19 cellular contexts compared by ENCODE assay signal in the genomic region with DNA sequence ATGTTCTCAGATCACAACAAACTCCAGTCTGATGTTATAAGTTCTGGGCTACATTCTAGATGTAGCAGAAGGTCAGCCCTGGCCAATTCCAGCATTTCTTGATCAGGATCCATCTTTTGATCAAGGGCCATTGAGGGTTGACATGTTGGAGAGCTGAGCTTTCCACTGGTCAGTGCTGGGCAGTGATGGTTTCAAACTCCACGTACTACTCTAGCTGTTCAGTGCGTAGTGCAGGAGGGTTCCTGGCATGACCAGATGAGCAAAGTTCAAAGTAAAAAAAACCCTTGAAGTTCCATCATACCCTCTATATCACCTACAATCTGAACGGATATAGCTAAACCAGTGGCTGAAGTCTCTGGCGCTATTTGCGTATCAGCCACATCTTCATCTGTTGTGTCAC.
DNase-seq lines count a peak whose midpoint lies in the region; ATAC-seq, FAIRE-seq and TF ChIP-seq lines count a peak whose summit lies in the region.
"Had no signal": no experiment of that assay in that cellular context is flagged by ENCODE, and none has a peak within 500 bp of the region (broad histone marks: within the 10 kb centered on the region; RNA-seq: fewer than 3 reads in every experiment).

No MANE protein-coding gene starts in this region.

- H3K36me3 Mint-ChIP-seq in type B pancreatic cell, result no peaks in the 10 kb centered on the region
- H3K36me3 Mint-ChIP-seq: CD4-positive, alpha-beta memory T cell had no signal

- no peaks in the 10 kb centered on the region for H3K9me3 ChIP-seq in A549
- no peaks in the 10 kb centered on the region for H3K9me3 ChIP-seq in Panc1 (ENCODE audit: control insufficient read depth, insufficient read depth, low read depth, low read length)
- no peaks in the 10 kb centered on the region for H3K9me3 ChIP-seq in testis
- H3K9me3 ChIP-seq: BE2C, HAP-1 had no signal

- H3K27me3 Mint-ChIP-seq in type B pancreatic cell, result peaks cover 19% of the 10 kb centered on the region

- peaks cover 19% of the 10 kb centered on the region for H3K4me1 Mint-ChIP-seq in type B pancreatic cell (ENCODE audit: unreplicated experiment)
- H3K4me1 Mint-ChIP-seq: CD4-positive, alpha-beta memory T cell had no signal

- in situ Hi-C loops in Panc1 (cut with HindIII; ENCODE audit: low pct_unique_long_range_greater_than_20kb, low sequenced_read_pairs), result no loop called here

- H3K4me2 ChIP-seq in A549, result peak overlapping the region; percentile 61

- TF ChIP-seq RAD21 in A549 (conservative IDR thresholded peaks at IDR 0.05 in 1 of 2, IDR thresholded peaks at IDR 0.05 in 1 of 2), result no peak

- no peak for TF ChIP-seq POLR2A in A549 (IDR thresholded peaks at IDR 0.05; ENCODE audit: low read length)
- TF ChIP-seq POLR2A in testis (IDR thresholded peaks at IDR 0.05), result no peak

- no peak for TF ChIP-seq EP300 in A549 (IDR thresholded peaks at IDR 0.05)

- H3K4me3 ChIP-seq in A549 (no peak overlapping the region), Panc1 (ENCODE audit: low read depth in 2 of 2, low read length in 2 of 2) (no peak overlapping the region), testis (no peak overlapping the region)
- H3K4me3 ChIP-seq: HAP-1, K562 had no signal

- H3K27ac ChIP-seq in A549 (peak overlapping the region; percentile 35 to 58; a peak in 3 of 6 replicates), Panc1 (ENCODE audit: low read length) (no peak overlapping the region), testis (no peak overlapping the region)
- H3K27ac ChIP-seq: C4-2B, HL-60 had no signal

- H3K27me3 ChIP-seq in Panc1 (ENCODE audit: control insufficient read depth, insufficient read depth, low read length) (no peaks in the 10 kb centered on the region; the same call in 1 of the 2 replicates), testis (no peaks in the 10 kb centered on the region)

- peaks cover 17% of the 10 kb centered on the region for H3K4me1 ChIP-seq in A549
- peaks cover 5% of the 10 kb centered on the region for H3K4me1 ChIP-seq in Panc1 (ENCODE audit: control insufficient read depth, insufficient read depth, low read length)
- no peaks in the 10 kb centered on the region for H3K4me1 ChIP-seq in testis
- H3K4me1 ChIP-seq: BE2C, HAP-1 had no signal

- POLR2A ChIA-PET in A549 (lab: Yijun Ruan, JAX) (no interaction called here), Panc1 (lab: Charles Lee) (no interaction called here)

- DNase-seq in A549 (ENCODE audit: low read depth in 1 of 2, low spot score in 1 of 2) (no peak), Panc1 (ENCODE audit: low read depth, low spot score) (no peak), left lobe of liver (ENCODE audit: low spot score) (no peak), type B pancreatic cell (ENCODE audit: extremely low spot score, unreplicated experiment) (no peak), testis (no peak), D341Med (ENCODE audit: low spot score) (no peak)
- DNase-seq: BE2C; CD4-positive, alpha-beta memory T cell; DMS153; DMS79 treated with DMSO at 0.1 percent for 48 hours had no signal

- ATAC-seq in A549, result peak; percentile 37 to 64; a peak in 3 of 6 replicates
- ATAC-seq in Panc1, result 0 out of 2 replicates have a peak, but pooled peaks have one; percentile 22
- peak; percentile 21 for ATAC-seq in left lobe of liver
- ATAC-seq in HG02884 (IDR thresholded peaks at IDR 0.05; ENCODE audit: unreplicated experiment), result no peak
- ATAC-seq: K562 had no signal

- no TSS peak for BruUV-seq in Panc1 (replicated peaks; lab: Mats Ljungman, UMichigan)

- CTCF ChIA-PET in A549 (lab: Yijun Ruan, JAX), result no interaction called here
- CTCF ChIA-PET in Panc1 (lab: Charles Lee), result no interaction called here

- FAIRE-seq in A549 (lab: Jason Lieb, UNC), result no peak
- FAIRE-seq: A204.1, D721Med, G401.6, GM12891, K562 had no signal

- WGBS in A549 (ENCODE audit: missing lambda C conversion rate), result 58% methylated on average over 5 of the region's 5 CpGs
- 93 to 98% methylated on average over 5 of the region's 5 CpGs for WGBS in testis, 2 donors

- peak overlapping the region; percentile 16 for H3K27ac Mint-ChIP-seq in type B pancreatic cell
- H3K27ac Mint-ChIP-seq: CD4-positive, alpha-beta memory T cell had no signal

- H3K9me3 Mint-ChIP-seq in type B pancreatic cell, result no peaks in the 10 kb centered on the region

- intact Hi-C loops in Panc1 (cut with micrococcal nuclease; ENCODE audit: unreplicated experiment), result no loop called here
- intact Hi-C loops in testis (cut with DNase I; ENCODE audit: low total_unique reads), result no loop called here

- H3K36me3 ChIP-seq in Panc1 (ENCODE audit: control insufficient read depth, insufficient read depth, low read length), result no peaks in the 10 kb centered on the region
- no peaks in the 10 kb centered on the region for H3K36me3 ChIP-seq in testis (ENCODE audit: low read depth, missing control alignments)
- H3K36me3 ChIP-seq: BE2C, HAP-1 had no signal

- no peak for TF ChIP-seq CTCF in A549 (IDR thresholded peaks at IDR 0.05)
- TF ChIP-seq CTCF in Panc1 (IDR thresholded peaks at IDR 0.05), result no peak
- TF ChIP-seq CTCF in type B pancreatic cell (conservative IDR thresholded peaks at IDR 0.05), result no peak
- no peak for TF ChIP-seq CTCF in testis (IDR thresholded peaks at IDR 0.05)

- H3K4me3 Mint-ChIP-seq in type B pancreatic cell, result no peak overlapping the region
- H3K4me3 Mint-ChIP-seq: CD4-positive, alpha-beta memory T cell had no signal

TF ChIP-seq in A549, 52 proteins besides CTCF, POLR2A, EP300 and RAD21:
- TF ChIP-seq POLR2AphosphoS2 (conservative IDR thresholded peaks at IDR 0.05; ENCODE audit: low read length), result no peak
- no peak for TF ChIP-seq FOSB (CRISPR knock-in tag; IDR thresholded peaks at IDR 0.05)
- TF ChIP-seq ZNF302 (CRISPR knock-in tag; IDR thresholded peaks at IDR 0.05), result no peak
- TF ChIP-seq, protein P1, sequence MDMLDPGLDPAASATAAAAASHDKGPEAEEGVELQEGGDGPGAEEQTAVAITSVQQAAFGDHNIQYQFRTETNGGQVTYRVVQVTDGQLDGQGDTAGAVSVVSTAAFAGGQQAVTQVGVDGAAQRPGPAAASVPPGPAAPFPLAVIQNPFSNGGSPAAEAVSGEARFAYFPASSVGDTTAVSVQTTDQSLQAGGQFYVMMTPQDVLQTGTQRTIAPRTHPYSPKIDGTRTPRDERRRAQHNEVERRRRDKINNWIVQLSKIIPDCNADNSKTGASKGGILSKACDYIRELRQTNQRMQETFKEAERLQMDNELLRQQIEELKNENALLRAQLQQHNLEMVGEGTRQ (IDR thresholded peaks at IDR 0.05), result no peak
- TF ChIP-seq MAFK (IDR thresholded peaks at IDR 0.05; ENCODE audit: partially characterized antibody), result no peak
- no peak for TF ChIP-seq TP53 (CRISPR knock-in tag; IDR thresholded peaks at IDR 0.05)
- TF ChIP-seq SMC3 (IDR thresholded peaks at IDR 0.05), result no peak
- no peak for TF ChIP-seq SREBF2 (IDR thresholded peaks at IDR 0.05)
- no peak for TF ChIP-seq CEBPB (IDR thresholded peaks at IDR 0.05)
- TF ChIP-seq RARB (CRISPR knock-in tag; IDR thresholded peaks at IDR 0.05), result no peak
- TF ChIP-seq HOXB13 (CRISPR knock-in tag; IDR thresholded peaks at IDR 0.05; ENCODE audit: low read depth), result no peak
- no peak for TF ChIP-seq ZSCAN20 (CRISPR knock-in tag; IDR thresholded peaks at IDR 0.05)
- TF ChIP-seq, protein P2, sequence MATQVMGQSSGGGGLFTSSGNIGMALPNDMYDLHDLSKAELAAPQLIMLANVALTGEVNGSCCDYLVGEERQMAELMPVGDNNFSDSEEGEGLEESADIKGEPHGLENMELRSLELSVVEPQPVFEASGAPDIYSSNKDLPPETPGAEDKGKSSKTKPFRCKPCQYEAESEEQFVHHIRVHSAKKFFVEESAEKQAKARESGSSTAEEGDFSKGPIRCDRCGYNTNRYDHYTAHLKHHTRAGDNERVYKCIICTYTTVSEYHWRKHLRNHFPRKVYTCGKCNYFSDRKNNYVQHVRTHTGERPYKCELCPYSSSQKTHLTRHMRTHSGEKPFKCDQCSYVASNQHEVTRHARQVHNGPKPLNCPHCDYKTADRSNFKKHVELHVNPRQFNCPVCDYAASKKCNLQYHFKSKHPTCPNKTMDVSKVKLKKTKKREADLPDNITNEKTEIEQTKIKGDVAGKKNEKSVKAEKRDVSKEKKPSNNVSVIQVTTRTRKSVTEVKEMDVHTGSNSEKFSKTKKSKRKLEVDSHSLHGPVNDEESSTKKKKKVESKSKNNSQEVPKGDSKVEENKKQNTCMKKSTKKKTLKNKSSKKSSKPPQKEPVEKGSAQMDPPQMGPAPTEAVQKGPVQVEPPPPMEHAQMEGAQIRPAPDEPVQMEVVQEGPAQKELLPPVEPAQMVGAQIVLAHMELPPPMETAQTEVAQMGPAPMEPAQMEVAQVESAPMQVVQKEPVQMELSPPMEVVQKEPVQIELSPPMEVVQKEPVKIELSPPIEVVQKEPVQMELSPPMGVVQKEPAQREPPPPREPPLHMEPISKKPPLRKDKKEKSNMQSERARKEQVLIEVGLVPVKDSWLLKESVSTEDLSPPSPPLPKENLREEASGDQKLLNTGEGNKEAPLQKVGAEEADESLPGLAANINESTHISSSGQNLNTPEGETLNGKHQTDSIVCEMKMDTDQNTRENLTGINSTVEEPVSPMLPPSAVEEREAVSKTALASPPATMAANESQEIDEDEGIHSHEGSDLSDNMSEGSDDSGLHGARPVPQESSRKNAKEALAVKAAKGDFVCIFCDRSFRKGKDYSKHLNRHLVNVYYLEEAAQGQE (IDR thresholded peaks at IDR 0.05), result no peak

Comparison
In these comparisons a context has a peak if more than half of its experiments do, and no peak if none do; other contexts are left out.
1. H3K27ac ChIP-seq: peak in A549 (2 of 2); none in Panc1 (single experiment) and testis (0 of 2).